Comparison of ENCODE assay signal across 10 cellular contexts in genomic region chr12:50211392-50212070, GRCh38. TPM values are rescaled to one million over a fixed set of nuclear protein-coding genes. Genes with fewer than 3 reads are reported as not detected.
A peak's percentile ranks its signal among the peaks of the same experiment; 100 is the strongest.
DNase-seq lines count a peak whose midpoint lies in the region; ATAC-seq lines count a peak whose summit lies in the region.
"Had no signal": no experiment of that assay in that cellular context is flagged by ENCODE, and none has a peak within 500 bp of the region (broad histone marks: within the 10 kb centered on the region; RNA-seq: fewer than 3 reads in every experiment).

No MANE protein-coding gene starts in this region.

- H3K4me3 ChIP-seq in right cardiac atrium (ENCODE audit: low read length): no peak overlapping the region
- H3K4me3 ChIP-seq: sigmoid colon had no signal

- no peak for DNase-seq in T-helper 2 cell treated with Interferon-gamma antibody and Interleukin-4, amounts not matched to agents 5 μg/mL and 100 μg/mL, for 36 hours (ENCODE audit: low spot score)
- DNase-seq in T-helper 2 cell (no peak), right cardiac atrium (no peak), DMS79 (lab: John Stamatoyannopoulos, UW) (no peak)
- no peak for DNase-seq in activated naive CD8-positive, alpha-beta T cell treated with anti-CD3 and anti-CD28 coated beads for 36 hours
- no peak for DNase-seq in stimulated activated naive CD8-positive, alpha-beta T cell treated with anti-CD3 and anti-CD28 coated beads, Interleukin-15, Interleukin-2, amounts not matched to agents 100 U/mL and 50 U/mL, for 24 hours
- DNase-seq in activated effector memory CD4-positive, alpha-beta T cell treated with anti-CD3 and anti-CD28 coated beads, Interleukin-2, amount 50 U/mL, for 16 hours: no peak
- no peak for DNase-seq in stimulated activated CD4-positive, alpha-beta T cell treated with anti-CD3 and anti-CD28 coated beads, Interleukin-2, amount 100 ng/mL, for 48 hours
- DNase-seq: NCI-H2171, sigmoid colon had no signal

- 43% methylated on average over 6 of the region's 6 CpGs for WGBS in right cardiac atrium

- no peaks in the 10 kb centered on the region for H3K27me3 Mint-ChIP-seq in T-helper 2 cell treated with Interferon-gamma antibody and Interleukin-4, amounts not matched to agents 5 μg/mL and 100 μg/mL, for 36 hours (ENCODE audit: low read depth)
- no peaks in the 10 kb centered on the region for H3K27me3 Mint-ChIP-seq in activated naive CD8-positive, alpha-beta T cell treated with anti-CD3 and anti-CD28 coated beads for 36 hours

- peaks cover 43% of the 10 kb centered on the region for H3K36me3 Mint-ChIP-seq in T-helper 2 cell treated with Interferon-gamma antibody and Interleukin-4, amounts not matched to agents 5 μg/mL and 100 μg/mL, for 36 hours (ENCODE audit: low read depth)
- peaks cover 8% of the 10 kb centered on the region for H3K36me3 Mint-ChIP-seq in activated naive CD8-positive, alpha-beta T cell treated with anti-CD3 and anti-CD28 coated beads for 36 hours

- peaks cover 2% of the 10 kb centered on the region for H3K4me1 ChIP-seq in right cardiac atrium (ENCODE audit: control insufficient read depth, insufficient read depth, low read length)

- H3K9me3 ChIP-seq in right cardiac atrium (ENCODE audit: control insufficient read depth, low read length): no peaks in the 10 kb centered on the region
- H3K9me3 ChIP-seq: sigmoid colon had no signal

- peak overlapping the region; percentile 78 for H3K4me3 Mint-ChIP-seq in T-helper 2 cell treated with Interferon-gamma antibody and Interleukin-4, amounts not matched to agents 5 μg/mL and 100 μg/mL, for 36 hours
- H3K4me3 Mint-ChIP-seq in activated naive CD8-positive, alpha-beta T cell treated with anti-CD3 and anti-CD28 coated beads for 36 hours: peak overlapping the region; percentile 29

- intact Hi-C loops in right cardiac atrium (cut with DNase I): loop anchor here in 1 of 4 donors (10.0 kb wide), 1 partner anchor 103 kb away; no protein-coding TSS in a partner anchor

- H3K27ac Mint-ChIP-seq in T-helper 2 cell treated with Interferon-gamma antibody and Interleukin-4, amounts not matched to agents 5 μg/mL and 100 μg/mL, for 36 hours: peak overlapping the region; percentile 92
- H3K27ac Mint-ChIP-seq in activated naive CD8-positive, alpha-beta T cell treated with anti-CD3 and anti-CD28 coated beads for 36 hours: peak overlapping the region; percentile 90

- peaks cover 40% of the 10 kb centered on the region for H3K4me1 Mint-ChIP-seq in T-helper 2 cell treated with Interferon-gamma antibody and Interleukin-4, amounts not matched to agents 5 μg/mL and 100 μg/mL, for 36 hours (ENCODE audit: low read depth)
- H3K4me1 Mint-ChIP-seq in activated naive CD8-positive, alpha-beta T cell treated with anti-CD3 and anti-CD28 coated beads for 36 hours: peaks cover 35% of the 10 kb centered on the region

- H3K27me3 ChIP-seq in right cardiac atrium (ENCODE audit: control insufficient read depth, insufficient read depth): no peaks in the 10 kb centered on the region
- H3K27me3 ChIP-seq: sigmoid colon had no signal

- peak overlapping the region; percentile 57 for H3K27ac ChIP-seq in right cardiac atrium (ENCODE audit: low read length)

- no peaks in the 10 kb centered on the region for H3K9me3 Mint-ChIP-seq in T-helper 2 cell treated with Interferon-gamma antibody and Interleukin-4, amounts not matched to agents 5 μg/mL and 100 μg/mL, for 36 hours
- H3K9me3 Mint-ChIP-seq in activated naive CD8-positive, alpha-beta T cell treated with anti-CD3 and anti-CD28 coated beads for 36 hours: peaks cover 2% of the 10 kb centered on the region

- peak; percentile 60 to 70 for ATAC-seq in right cardiac atrium
- ATAC-seq in stimulated activated naive CD8-positive, alpha-beta T cell treated with anti-CD3 and anti-CD28 coated beads, Interleukin-15, Interleukin-2, amounts not matched to agents 100 U/mL and 50 U/mL, for 24 hours: peak; percentile 19

RNA-seq across cellular contexts. Expression of gene CERS5, which starts 44.4 kb away (rescaled TPM):
- total RNA-seq in activated naive CD8-positive, alpha-beta T cell treated with anti-CD3 and anti-CD28 coated beads for 36 hours: 10 to 100 TPM; 36.4 to 41.3 TPM
- 10 to 100 TPM; 14.0 to 18.8 (median 17.7) TPM for total RNA-seq in right cardiac atrium
- polyA plus RNA-seq in right cardiac atrium: 15.6 TPM
